ENCODE assay signal across 9 cellular contexts in the genomic region with DNA sequence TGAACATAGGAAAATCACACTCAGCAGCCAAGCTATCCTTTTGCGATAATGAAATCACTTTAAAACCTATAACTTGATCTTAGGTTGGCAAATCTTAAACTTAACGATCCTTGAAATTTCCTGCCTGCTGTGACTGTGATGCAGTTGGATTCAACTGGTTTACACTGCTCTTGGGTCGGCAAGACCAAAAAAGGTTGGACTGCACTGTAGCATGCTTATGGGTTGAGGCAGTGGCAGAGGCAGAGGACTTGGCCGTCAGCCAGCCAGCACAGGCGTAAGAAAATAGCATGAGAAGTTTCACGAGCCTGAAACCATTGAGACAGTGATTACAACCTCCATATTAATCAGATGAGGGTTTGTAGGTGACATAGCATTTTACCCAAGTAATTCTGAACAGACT. TPM values are rescaled to one million over a fixed set of nuclear protein-coding genes. Genes with fewer than 3 reads are reported as not detected.
DNase-seq lines count a peak whose midpoint lies in the region; ATAC-seq and TF ChIP-seq lines count a peak whose summit lies in the region.
"Had no signal": no experiment of that assay in that cellular context is flagged by ENCODE, and none has a peak within 500 bp of the region (broad histone marks: within the 10 kb centered on the region; RNA-seq: fewer than 3 reads in every experiment).

No MANE protein-coding gene starts in this region.

- H3K9me3 ChIP-seq in right cardiac atrium (ENCODE audit: control insufficient read depth, low read length) (no peaks in the 10 kb centered on the region), smooth muscle cell (replicated peaks; ENCODE audit: low read depth) (no peaks in the 10 kb centered on the region)

- H3K4me3 ChIP-seq in right cardiac atrium (ENCODE audit: low read length) (no peak overlapping the region), smooth muscle cell (no peak overlapping the region)

- H3K4me1 Mint-ChIP-seq in activated CD8-positive, alpha-beta T cell treated with anti-CD3 and anti-CD28 coated beads, Interleukin-2, amount 10 ng/mL, durations not matched to agents 7 days and 5 days (ENCODE audit: low read depth): no peaks in the 10 kb centered on the region
- peaks cover 10% of the 10 kb centered on the region for H3K4me1 Mint-ChIP-seq in CD14-positive monocyte

- ATAC-seq in right cardiac atrium: peak; percentile 67 to 77
- ATAC-seq in activated CD8-positive, alpha-beta T cell treated with anti-CD3 and anti-CD28 coated beads, Interleukin-2, amount 10 ng/mL, durations not matched to agents 7 days and 5 days: no peak
- ATAC-seq in activated CD4-positive, CD25-positive, alpha-beta regulatory T cell treated with anti-CD3 and anti-CD28 coated beads, Interleukin-2, amount 50 U/mL, for 24 hours: no peak

- peaks cover 11% of the 10 kb centered on the region for H3K4me1 ChIP-seq in right cardiac atrium (ENCODE audit: control insufficient read depth, insufficient read depth, low read length)
- no peaks in the 10 kb centered on the region for H3K4me1 ChIP-seq in smooth muscle cell (ENCODE audit: low read depth)

- POLR2A ChIA-PET in HEK293T (lab: Yijun Ruan, JAX): interaction anchor here (3.4 kb wide), 1 partner anchor 21 kb away, joined by 14 read pairs; the partner anchor contains the start of gene WSB1
- POLR2A ChIA-PET in activated CD8-positive, alpha-beta T cell treated with anti-CD3 and anti-CD28 coated beads, Interleukin-2, amount 10 ng/mL, durations not matched to agents 7 days and 5 days (lab: Charles Lee): interaction anchor here (0.7 to 1.6 kb wide), 2 partner anchors 12 to 21 kb away, joined by 3 to 8 read pairs; partner anchors contain the start of gene WSB1

- DNase-seq in HEK293T (ENCODE audit: extremely low spot score) (peak; percentile 49), amniotic epithelial cell (ENCODE audit: low read depth) (peak; percentile 80), right cardiac atrium (peak; percentile 90 to 96 (median 91)), smooth muscle cell (lab: John Stamatoyannopoulos, UW; ENCODE audit: unreplicated experiment) (no peak), RPMI8226 (no peak), CD14-positive monocyte (ENCODE audit: low spot score) (no peak)
- DNase-seq in activated CD8-positive, alpha-beta T cell treated with anti-CD3 and anti-CD28 coated beads, Interleukin-2, amount 10 ng/mL, durations not matched to agents 7 days and 5 days: no peak
- DNase-seq: MM.1S had no signal

- H3F3A ChIP-seq in smooth muscle cell (ENCODE audit: low read depth): peaks cover 20% of the 10 kb centered on the region

- H2AFZ ChIP-seq in smooth muscle cell (ENCODE audit: low read depth): no peak overlapping the region

- H3K27me3 Mint-ChIP-seq in activated CD8-positive, alpha-beta T cell treated with anti-CD3 and anti-CD28 coated beads, Interleukin-2, amount 10 ng/mL, durations not matched to agents 7 days and 5 days (ENCODE audit: low read depth): no peaks in the 10 kb centered on the region
- no peaks in the 10 kb centered on the region for H3K27me3 Mint-ChIP-seq in CD14-positive monocyte (ENCODE audit: low read depth in 3 of 3)

- H4K20me1 ChIP-seq in smooth muscle cell (ENCODE audit: low read depth): peaks cover 61% of the 10 kb centered on the region

- intact Hi-C loops in right cardiac atrium (cut with DNase I): loop anchor here in 1 of 4 donors (5.0 kb wide), 1 partner anchor 48 kb away; no protein-coding TSS in a partner anchor
- intact Hi-C loops in CD14-positive monocyte (cut with micrococcal nuclease): no loop called here

- H3K9me3 Mint-ChIP-seq in activated CD8-positive, alpha-beta T cell treated with anti-CD3 and anti-CD28 coated beads, Interleukin-2, amount 10 ng/mL, durations not matched to agents 7 days and 5 days (ENCODE audit: insufficient read depth): no peaks in the 10 kb centered on the region
- H3K9me3 Mint-ChIP-seq in CD14-positive monocyte: no peaks in the 10 kb centered on the region

- CTCF ChIA-PET in HEK293T (lab: Yijun Ruan, JAX): interaction anchor here (0.8 to 0.9 kb wide), 2 partner anchors 9 to 18 kb away, joined by 3 read pairs; no protein-coding TSS in a partner anchor
- CTCF ChIA-PET in activated CD8-positive, alpha-beta T cell treated with anti-CD3 and anti-CD28 coated beads, Interleukin-2, amount 10 ng/mL, durations not matched to agents 7 days and 5 days (lab: Charles Lee): interaction anchor here (1.8 kb wide), 1 partner anchor 18 kb away, joined by 6 read pairs; no protein-coding TSS in a partner anchor

- no peak overlapping the region for H3K4me2 ChIP-seq in smooth muscle cell

- H3K27me3 ChIP-seq in right cardiac atrium (ENCODE audit: control insufficient read depth, insufficient read depth) (no peaks in the 10 kb centered on the region), smooth muscle cell (ENCODE audit: low read depth) (no peaks in the 10 kb centered on the region)

- H3K27ac ChIP-seq in right cardiac atrium (ENCODE audit: low read length) (peak overlapping the region; percentile 3), smooth muscle cell (ENCODE audit: low read depth) (peak overlapping the region; percentile 10)

- TF ChIP-seq CTCF in smooth muscle cell (IDR thresholded peaks at IDR 0.05; ENCODE audit: borderline replicate concordance, insufficient read depth, poor library complexity, severe bottlenecking): no peak
- no peak for TF ChIP-seq CTCF in CD14-positive monocyte (IDR thresholded peaks at IDR 0.05)

- H3K36me3 Mint-ChIP-seq in activated CD8-positive, alpha-beta T cell treated with anti-CD3 and anti-CD28 coated beads, Interleukin-2, amount 10 ng/mL, durations not matched to agents 7 days and 5 days (ENCODE audit: low read depth): peaks cover 71% of the 10 kb centered on the region
- H3K36me3 Mint-ChIP-seq in CD14-positive monocyte: peaks cover 78 to 91% of the 10 kb centered on the region in 2 donors

- no peak overlapping the region for H3K27ac Mint-ChIP-seq in activated CD8-positive, alpha-beta T cell treated with anti-CD3 and anti-CD28 coated beads, Interleukin-2, amount 10 ng/mL, durations not matched to agents 7 days and 5 days
- H3K27ac Mint-ChIP-seq in CD14-positive monocyte: peak overlapping the region in 2 of 7 donors; percentile 37 to 74

- H3K4me3 Mint-ChIP-seq in activated CD8-positive, alpha-beta T cell treated with anti-CD3 and anti-CD28 coated beads, Interleukin-2, amount 10 ng/mL, durations not matched to agents 7 days and 5 days: no peak overlapping the region
- H3K4me3 Mint-ChIP-seq in CD14-positive monocyte: no peak overlapping the region

- no peak overlapping the region for H3K9ac ChIP-seq in smooth muscle cell (ENCODE audit: low read depth)

- 27% methylated on average over 6 of the region's 6 CpGs for WGBS in right cardiac atrium
- WGBS in smooth muscle cell (ENCODE audit: low lambda C conversion rate): 68% methylated on average over 6 of the region's 6 CpGs

- H3K36me3 ChIP-seq in smooth muscle cell (ENCODE audit: low read depth): peaks cover 41% of the 10 kb centered on the region

- H3K79me2 ChIP-seq in smooth muscle cell (ENCODE audit: low read depth): peaks cover 6% of the 10 kb centered on the region

TF ChIP-seq in HEK293T, 16 proteins besides CTCF, POLR2A, EP300 and RAD21:
- no peak for TF ChIP-seq HDGF (IDR thresholded peaks at IDR 0.05; ENCODE audit: borderline replicate concordance)
- 0 out of 2 replicates have a peak, but pooled peaks have one; percentile 11 for TF ChIP-seq CTBP1 (IDR thresholded peaks at IDR 0.05; ENCODE audit: borderline replicate concordance)
- no peak for TF ChIP-seq FOXM1 (IDR thresholded peaks at IDR 0.05; ENCODE audit: borderline replicate concordance)

RNA-seq across cellular contexts. Expression of gene WSB1, which starts 21.4 kb away (rescaled TPM):
- 100 to 1,000 TPM in 1 of 4 donors, 10 to 100 TPM in 3; 74.6 to 130 (median 91.7) TPM for total RNA-seq in right cardiac atrium
- 65.6 TPM for polyA plus RNA-seq in right cardiac atrium
- total RNA-seq in smooth muscle cell: 256 and 329 TPM in 2 replicates
- polyA plus RNA-seq in smooth muscle cell: 156 and 249 TPM in 2 replicates
- total RNA-seq in activated CD8-positive, alpha-beta T cell treated with anti-CD3 and anti-CD28 coated beads, Interleukin-2, amount 10 ng/mL, durations not matched to agents 7 days and 5 days: 100 to 1,000 TPM; 118 to 121 TPM
- 100 to 1,000 TPM; 220 to 368 TPM for polyA plus RNA-seq in CD14-positive monocyte

Comparison
In these comparisons a context has a peak if more than half of its experiments do, and no peak if none do; other contexts are left out.
1. DNase-seq: peak in HEK293T (single experiment), amniotic epithelial cell (single experiment) and right cardiac atrium (3 of 3); none in smooth muscle cell (single experiment), RPMI8226 (single experiment), activated CD8-positive, alpha-beta T cell treated with anti-CD3 and anti-CD28 coated beads, Interleukin-2, amount 10 ng/mL, durations not matched to agents 7 days and 5 days (single experiment) and CD14-positive monocyte (single experiment).
2. ATAC-seq: peak in right cardiac atrium (2 of 2); none in activated CD8-positive, alpha-beta T cell treated with anti-CD3 and anti-CD28 coated beads, Interleukin-2, amount 10 ng/mL, durations not matched to agents 7 days and 5 days (single experiment) and activated CD4-positive, CD25-positive, alpha-beta regulatory T cell treated with anti-CD3 and anti-CD28 coated beads, Interleukin-2, amount 50 U/mL, for 24 hours (0 of 2).